ENCODE assay signal across 1 cellular context in genomic region chr20:62828551-62829230, GRCh38.
TF ChIP-seq lines count a peak whose summit lies in the region.

No MANE protein-coding gene starts in this region.

TF ChIP-seq in HepG2, 621 proteins besides CTCF, POLR2A, EP300 and RAD21 (continued from another document):
- TF ChIP-seq, protein P1, sequence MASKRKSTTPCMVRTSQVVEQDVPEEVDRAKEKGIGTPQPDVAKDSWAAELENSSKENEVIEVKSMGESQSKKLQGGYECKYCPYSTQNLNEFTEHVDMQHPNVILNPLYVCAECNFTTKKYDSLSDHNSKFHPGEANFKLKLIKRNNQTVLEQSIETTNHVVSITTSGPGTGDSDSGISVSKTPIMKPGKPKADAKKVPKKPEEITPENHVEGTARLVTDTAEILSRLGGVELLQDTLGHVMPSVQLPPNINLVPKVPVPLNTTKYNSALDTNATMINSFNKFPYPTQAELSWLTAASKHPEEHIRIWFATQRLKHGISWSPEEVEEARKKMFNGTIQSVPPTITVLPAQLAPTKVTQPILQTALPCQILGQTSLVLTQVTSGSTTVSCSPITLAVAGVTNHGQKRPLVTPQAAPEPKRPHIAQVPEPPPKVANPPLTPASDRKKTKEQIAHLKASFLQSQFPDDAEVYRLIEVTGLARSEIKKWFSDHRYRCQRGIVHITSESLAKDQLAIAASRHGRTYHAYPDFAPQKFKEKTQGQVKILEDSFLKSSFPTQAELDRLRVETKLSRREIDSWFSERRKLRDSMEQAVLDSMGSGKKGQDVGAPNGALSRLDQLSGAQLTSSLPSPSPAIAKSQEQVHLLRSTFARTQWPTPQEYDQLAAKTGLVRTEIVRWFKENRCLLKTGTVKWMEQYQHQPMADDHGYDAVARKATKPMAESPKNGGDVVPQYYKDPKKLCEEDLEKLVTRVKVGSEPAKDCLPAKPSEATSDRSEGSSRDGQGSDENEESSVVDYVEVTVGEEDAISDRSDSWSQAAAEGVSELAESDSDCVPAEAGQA (IDR thresholded peaks at IDR 0.05; ENCODE audit: low read depth), result no peak
- TF ChIP-seq, protein P1 (CRISPR knock-in tag; IDR thresholded peaks at IDR 0.05; ENCODE audit: borderline replicate concordance), result no peak
- TF ChIP-seq ASH2L (IDR thresholded peaks at IDR 0.05; ENCODE audit: insufficient read length, low read depth, low read length) (no peak), AKNA (CRISPR knock-in tag; IDR thresholded peaks at IDR 0.05; ENCODE audit: borderline replicate concordance) (no peak), EED (CRISPR knock-in tag; IDR thresholded peaks at IDR 0.05) (no peak), HHEX (CRISPR knock-in tag; IDR thresholded peaks at IDR 0.05) (no peak), ELF4 (CRISPR knock-in tag; IDR thresholded peaks at IDR 0.05; ENCODE audit: borderline replicate concordance) (no peak), HIVEP1 (CRISPR knock-in tag; IDR thresholded peaks at IDR 0.05) (no peak), ZNF232 (CRISPR knock-in tag; IDR thresholded peaks at IDR 0.05; ENCODE audit: borderline replicate concordance) (no peak), ZNF766 (CRISPR knock-in tag; IDR thresholded peaks at IDR 0.05; ENCODE audit: borderline replicate concordance) (no peak), AGO2 (optimal IDR thresholded peaks at IDR 0.05; ENCODE audit: low read depth, low read length) (peak; percentile 55), HMG20A (CRISPR knock-in tag; IDR thresholded peaks at IDR 0.05; ENCODE audit: borderline replicate concordance) (no peak), ZBED4 (CRISPR knock-in tag; IDR thresholded peaks at IDR 0.05; ENCODE audit: borderline replicate concordance) (no peak), HNRNPLL (IDR thresholded peaks at IDR 0.05; ENCODE audit: low read depth, low read length, poor library complexity, severe bottlenecking) (peak; percentile 14)
- TF ChIP-seq, protein P2, sequence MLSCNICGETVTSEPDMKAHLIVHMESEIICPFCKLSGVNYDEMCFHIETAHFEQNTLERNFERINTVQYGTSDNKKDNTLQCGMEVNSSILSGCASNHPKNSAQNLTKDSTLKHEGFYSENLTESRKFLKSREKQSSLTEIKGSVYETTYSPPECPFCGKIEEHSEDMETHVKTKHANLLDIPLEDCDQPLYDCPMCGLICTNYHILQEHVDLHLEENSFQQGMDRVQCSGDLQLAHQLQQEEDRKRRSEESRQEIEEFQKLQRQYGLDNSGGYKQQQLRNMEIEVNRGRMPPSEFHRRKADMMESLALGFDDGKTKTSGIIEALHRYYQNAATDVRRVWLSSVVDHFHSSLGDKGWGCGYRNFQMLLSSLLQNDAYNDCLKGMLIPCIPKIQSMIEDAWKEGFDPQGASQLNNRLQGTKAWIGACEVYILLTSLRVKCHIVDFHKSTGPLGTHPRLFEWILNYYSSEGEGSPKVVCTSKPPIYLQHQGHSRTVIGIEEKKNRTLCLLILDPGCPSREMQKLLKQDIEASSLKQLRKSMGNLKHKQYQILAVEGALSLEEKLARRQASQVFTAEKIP (CRISPR knock-in tag; IDR thresholded peaks at IDR 0.05; ENCODE audit: borderline replicate concordance), result no peak
